In genomic region chr6:32096394-32097258, GRCh38 we compare ENCODE assay signal across 12 cellular contexts. TPM values are rescaled to one million over a fixed set of nuclear protein-coding genes. Genes with fewer than 3 reads are reported as not detected.
DNase-seq lines count a peak whose midpoint lies in the region; ATAC-seq and TF ChIP-seq lines count a peak whose summit lies in the region.
"Had no signal": no experiment of that assay in that cellular context is flagged by ENCODE, and none has a peak within 500 bp of the region (broad histone marks: within the 10 kb centered on the region; RNA-seq: fewer than 3 reads in every experiment).

No MANE protein-coding gene starts in this region.

- peak overlapping the region; percentile 41 for H3K4me3 ChIP-seq in HUES64 (ENCODE audit: low read length)
- peak overlapping the region in 2 of 3 donors; percentile 35 to 36 for H3K4me3 ChIP-seq in skeletal muscle tissue (ENCODE audit: low read length in 3 of 3)
- no peak overlapping the region for H3K4me3 ChIP-seq in adrenal gland

- TF ChIP-seq CTCF in adrenal gland (IDR thresholded peaks at IDR 0.05) = peak in 3 of 6 experiments; percentile 2 to 16 (median 6)

- no peak for DNase-seq in activated CD8-positive, alpha-beta T cell treated with anti-CD3 and anti-CD28 coated beads, Interleukin-2, amount 10 ng/mL, durations not matched to agents 7 days and 5 days
- DNase-seq in iPS-NIHi11 (ENCODE audit: low spot score) (peak; percentile 70), adrenal gland (no peak)
- DNase-seq: activated T-cell treated with anti-CD3 and anti-CD28 coated beads, Interleukin-2, amount 50 U/mL, for 1 hour; HCEC 1CT; Kasumi-1 had no signal

- no peaks in the 10 kb centered on the region for H3K4me1 Mint-ChIP-seq in activated CD8-positive, alpha-beta T cell treated with anti-CD3 and anti-CD28 coated beads, Interleukin-2, amount 10 ng/mL, durations not matched to agents 7 days and 5 days (ENCODE audit: low read depth)

- H3K27me3 Mint-ChIP-seq in activated CD8-positive, alpha-beta T cell treated with anti-CD3 and anti-CD28 coated beads, Interleukin-2, amount 10 ng/mL, durations not matched to agents 7 days and 5 days (ENCODE audit: low read depth) = peaks cover 42% of the 10 kb centered on the region

- H3K36me3 ChIP-seq in HUES64 (ENCODE audit: insufficient read depth, low read length) (no peaks in the 10 kb centered on the region), skeletal muscle tissue (ENCODE audit: control insufficient read depth in 3 of 3, insufficient read depth in 3 of 3, low read length in 3 of 3) (peaks cover 0 to 19% (median 10%) of the 10 kb centered on the region in 3 donors), adrenal gland (replicated peaks in 1 of 2) (no peaks in the 10 kb centered on the region)

- no peak overlapping the region for H3K27ac ChIP-seq in HUES64 (ENCODE audit: low read depth, low read length)
- H3K27ac ChIP-seq in skeletal muscle tissue (ENCODE audit: low read depth, low read length) = no peak overlapping the region
- no peak overlapping the region for H3K27ac ChIP-seq in adrenal gland

- no peak overlapping the region for H3K27ac Mint-ChIP-seq in activated CD8-positive, alpha-beta T cell treated with anti-CD3 and anti-CD28 coated beads, Interleukin-2, amount 10 ng/mL, durations not matched to agents 7 days and 5 days
- H3K27ac Mint-ChIP-seq: nephron had no signal

- no peak overlapping the region for H3K4me3 Mint-ChIP-seq in activated CD8-positive, alpha-beta T cell treated with anti-CD3 and anti-CD28 coated beads, Interleukin-2, amount 10 ng/mL, durations not matched to agents 7 days and 5 days
- H3K4me3 Mint-ChIP-seq: nephron had no signal

- H3K27me3 ChIP-seq in HUES64 (ENCODE audit: insufficient read depth, low read length) (peaks cover 42% of the 10 kb centered on the region), skeletal muscle tissue (ENCODE audit: control insufficient read depth in 3 of 3, insufficient read depth in 3 of 3, low read length in 3 of 3) (peaks cover 23 to 35% (median 29%) of the 10 kb centered on the region in 3 donors), adrenal gland (peaks cover 10% of the 10 kb centered on the region)

- H3K9me3 ChIP-seq in HUES64 (ENCODE audit: insufficient read depth, low read depth, low read length) (no peaks in the 10 kb centered on the region), skeletal muscle tissue (ENCODE audit: control insufficient read depth in 3 of 3, low read length in 3 of 3) (no peaks in the 10 kb centered on the region), adrenal gland (replicated peaks in 1 of 3) (no peaks in the 10 kb centered on the region)

- H3K36me3 Mint-ChIP-seq in activated CD8-positive, alpha-beta T cell treated with anti-CD3 and anti-CD28 coated beads, Interleukin-2, amount 10 ng/mL, durations not matched to agents 7 days and 5 days (ENCODE audit: low read depth) = no peaks in the 10 kb centered on the region

- POLR2A ChIA-PET in activated CD8-positive, alpha-beta T cell treated with anti-CD3 and anti-CD28 coated beads, Interleukin-2, amount 10 ng/mL, durations not matched to agents 7 days and 5 days (lab: Charles Lee) = no interaction called here

- H3K4me1 ChIP-seq in HUES64 (ENCODE audit: insufficient read depth, low read length) (no peaks in the 10 kb centered on the region), skeletal muscle tissue (ENCODE audit: control insufficient read depth in 3 of 3, insufficient read depth in 3 of 3, low read length in 3 of 3) (peaks cover 3 to 22% (median 21%) of the 10 kb centered on the region in 3 donors), adrenal gland (replicated peaks in 1 of 2) (peaks cover 0 to 12% of the 10 kb centered on the region in 2 donors)

- intact Hi-C loops in adrenal gland (cut with DNase I) = no loop called here

- ATAC-seq in activated CD8-positive, alpha-beta T cell treated with anti-CD3 and anti-CD28 coated beads, Interleukin-2, amount 10 ng/mL, durations not matched to agents 7 days and 5 days = peak; percentile 40
- ATAC-seq in HG03442 (IDR thresholded peaks at IDR 0.05; ENCODE audit: unreplicated experiment) (no peak), GM21723 (IDR thresholded peaks at IDR 0.05; ENCODE audit: unreplicated experiment) (no peak)

- no peaks in the 10 kb centered on the region for H3K9me3 Mint-ChIP-seq in activated CD8-positive, alpha-beta T cell treated with anti-CD3 and anti-CD28 coated beads, Interleukin-2, amount 10 ng/mL, durations not matched to agents 7 days and 5 days (ENCODE audit: insufficient read depth)
- H3K9me3 Mint-ChIP-seq: nephron had no signal

- 26% methylated on average over 90 of the region's 90 CpGs for WGBS in HUES64
- WGBS in adrenal gland, 4 donors = 26 to 46% (median 37%) methylated on average over 45 to 90 of the region's 90 CpGs

- TF ChIP-seq POLR2A in adrenal gland (IDR thresholded peaks at IDR 0.05) = no peak

- CTCF ChIA-PET in activated CD8-positive, alpha-beta T cell treated with anti-CD3 and anti-CD28 coated beads, Interleukin-2, amount 10 ng/mL, durations not matched to agents 7 days and 5 days (lab: Charles Lee) = no interaction called here

- no peak overlapping the region for H3K9ac ChIP-seq in HUES64 (ENCODE audit: low read depth, low read length)
- H3K9ac ChIP-seq in skeletal muscle tissue (ENCODE audit: low read depth in 1 of 3, low read length in 3 of 3) = peak overlapping the region in 1 of 3 donors; percentile 54

RNA-seq across cellular contexts. Expression of gene TNXB, which starts 12.5 kb away (rescaled TPM):
- 1.5 TPM for polyA plus RNA-seq in HUES64 (2013, experiment 1 of 2)
- polyA plus RNA-seq in HUES64 (2013, experiment 2 of 2) = 1.2 TPM
- total RNA-seq in activated CD8-positive, alpha-beta T cell treated with anti-CD3 and anti-CD28 coated beads, Interleukin-2, amount 10 ng/mL, durations not matched to agents 7 days and 5 days = 1 to 10 TPM; 3.4 to 4.8 TPM
- 130 TPM for total RNA-seq in skeletal muscle tissue
- total RNA-seq in adrenal gland = 100 to 1,000 TPM; 105 to 403 (median 213) TPM
- 100 to 1,000 TPM in 2 of 3 donors, 10 to 100 TPM in 1; 19.6 to 506 (median 248) TPM for polyA plus RNA-seq in adrenal gland

RNA-seq across cellular contexts. Expression of gene ATF6B, which starts 31.4 kb away (rescaled TPM):
- 20.2 TPM for polyA plus RNA-seq in HUES64 (2013, experiment 1 of 2)
- 26.1 TPM for polyA plus RNA-seq in HUES64 (2013, experiment 2 of 2)
- 100 to 1,000 TPM; 107 to 117 TPM for total RNA-seq in activated CD8-positive, alpha-beta T cell treated with anti-CD3 and anti-CD28 coated beads, Interleukin-2, amount 10 ng/mL, durations not matched to agents 7 days and 5 days
- total RNA-seq in skeletal muscle tissue (14.1 TPM), adrenal gland (100 to 1,000 TPM in 2 of 8 donors, 10 to 100 TPM in 6; 22.3 to 109 (median 40.8) TPM)
- 100 to 1,000 TPM in 1 of 3 donors, 10 to 100 TPM in 2; 42.3 to 136 (median 67.3) TPM for polyA plus RNA-seq in adrenal gland

RNA-seq across cellular contexts. Expression of gene FKBPL, which starts 33.5 kb away (rescaled TPM):
- 8.7 TPM for polyA plus RNA-seq in HUES64 (2013, experiment 1 of 2)
- 8.5 TPM for polyA plus RNA-seq in HUES64 (2013, experiment 2 of 2)
- 1 to 10 TPM; 7.0 to 8.5 TPM for total RNA-seq in activated CD8-positive, alpha-beta T cell treated with anti-CD3 and anti-CD28 coated beads, Interleukin-2, amount 10 ng/mL, durations not matched to agents 7 days and 5 days
- total RNA-seq in skeletal muscle tissue (5.7 TPM), adrenal gland (1 to 10 TPM; 1.6 to 8.0 (median 5.8) TPM)
- 1 to 10 TPM; 4.9 to 6.1 (median 6.0) TPM for polyA plus RNA-seq in adrenal gland

RNA-seq across cellular contexts. Expression of gene PRRT1, which starts 55.1 kb away (rescaled TPM):
- polyA plus RNA-seq in HUES64 (2013, experiment 1 of 2) = 1.2 TPM
- polyA plus RNA-seq in HUES64 (2013, experiment 2 of 2) = 2.2 TPM
- under 1 TPM; 0.37 to 0.45 TPM for total RNA-seq in activated CD8-positive, alpha-beta T cell treated with anti-CD3 and anti-CD28 coated beads, Interleukin-2, amount 10 ng/mL, durations not matched to agents 7 days and 5 days
- total RNA-seq in skeletal muscle tissue = not detected
- 1 to 10 TPM in 6 of 8 donors, under 1 TPM in 1, not detected in 1; 0.66 to 4.8 (median 2.0) TPM for total RNA-seq in adrenal gland
- polyA plus RNA-seq in adrenal gland = 10 to 100 TPM in 2 of 3 donors, 1 to 10 TPM in 1; 1.6 to 26.0 (median 14.7) TPM
- total RNA-seq: bronchial epithelial cell had no signal

RNA-seq across cellular contexts. Expression of gene PPT2, which starts 57.3 kb away (rescaled TPM):
- 28.4 TPM for polyA plus RNA-seq in HUES64 (2013, experiment 1 of 2)
- 23.3 TPM for polyA plus RNA-seq in HUES64 (2013, experiment 2 of 2)
- 10 to 100 TPM; 15.4 to 17.1 TPM for total RNA-seq in activated CD8-positive, alpha-beta T cell treated with anti-CD3 and anti-CD28 coated beads, Interleukin-2, amount 10 ng/mL, durations not matched to agents 7 days and 5 days
- total RNA-seq in skeletal muscle tissue (31.3 TPM), adrenal gland (10 to 100 TPM; 10.4 to 33.6 (median 27.0) TPM)
- polyA plus RNA-seq in adrenal gland = 10 to 100 TPM; 15.8 to 19.9 (median 16.5) TPM

Comparison
In these comparisons a context has a peak if more than half of its experiments do, and no peak if none do; other contexts are left out.
1. H3K4me3 ChIP-seq: peak in HUES64 (single experiment) and skeletal muscle tissue (2 of 3); none in adrenal gland (0 of 4).
2. RNA of gene TNXB, which starts 12.5 kb away (total RNA-seq): 105 to 403 TPM in adrenal gland and 130 TPM in skeletal muscle tissue (single experiment); 3.4 to 4.8 TPM in activated CD8-positive, alpha-beta T cell treated with anti-CD3 and anti-CD28 coated beads, Interleukin-2, amount 10 ng/mL, durations not matched to agents 7 days and 5 days; every median in the first group is over 10 times any median in the second.